Comparison of ENCODE assay signal across 9 cellular contexts in the genomic region with DNA sequence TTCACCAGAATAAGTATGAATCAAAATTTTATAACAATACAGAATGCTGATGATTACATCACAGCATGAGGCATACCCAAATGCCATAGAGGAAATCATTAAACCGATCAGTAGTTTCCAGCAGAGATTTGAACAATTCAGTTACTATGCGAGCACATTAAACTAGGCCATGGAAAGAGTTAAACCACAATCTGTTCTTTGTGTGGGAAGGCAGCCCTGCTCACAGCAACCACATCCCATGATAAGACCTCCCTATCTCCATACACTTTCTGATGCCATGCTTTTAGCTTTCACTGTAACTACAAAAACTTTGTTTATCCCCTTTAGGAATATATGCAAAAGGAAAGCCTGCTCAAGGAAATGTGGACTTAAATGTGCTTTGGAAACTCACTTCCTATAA. TPM values are rescaled to one million over a fixed set of nuclear protein-coding genes. Genes with fewer than 3 reads are reported as not detected.
A peak's percentile ranks its signal among the peaks of the same experiment; 100 is the strongest.
DNase-seq lines count a peak whose midpoint lies in the region; ATAC-seq lines count a peak whose summit lies in the region.
"Had no signal": no experiment of that assay in that cellular context is flagged by ENCODE, and none has a peak within 500 bp of the region (broad histone marks: within the 10 kb centered on the region; RNA-seq: fewer than 3 reads in every experiment).

No MANE protein-coding gene starts in this region.

- H3K27me3 Mint-ChIP-seq in activated T-helper 17 cell treated with anti-CD3 and anti-CD28 coated beads, Interleukin-2, amount 50 U/mL, for 72 hours, result peaks cover 54% of the 10 kb centered on the region
- H3K27me3 Mint-ChIP-seq in stimulated activated naive CD8-positive, alpha-beta T cell treated with anti-CD3 and anti-CD28 coated beads, Interleukin-15, amount 100 ng/mL, for 72 hours, result peaks cover 41% of the 10 kb centered on the region

- peaks cover 5% of the 10 kb centered on the region for H3K4me1 Mint-ChIP-seq in activated T-helper 17 cell treated with anti-CD3 and anti-CD28 coated beads, Interleukin-2, amount 50 U/mL, for 72 hours
- H3K4me1 Mint-ChIP-seq in stimulated activated naive CD8-positive, alpha-beta T cell treated with anti-CD3 and anti-CD28 coated beads, Interleukin-15, amount 100 ng/mL, for 72 hours, result peaks cover 15% of the 10 kb centered on the region

- no peaks in the 10 kb centered on the region for H3K9me3 Mint-ChIP-seq in activated T-helper 17 cell treated with anti-CD3 and anti-CD28 coated beads, Interleukin-2, amount 50 U/mL, for 72 hours
- no peaks in the 10 kb centered on the region for H3K9me3 Mint-ChIP-seq in stimulated activated naive CD8-positive, alpha-beta T cell treated with anti-CD3 and anti-CD28 coated beads, Interleukin-15, amount 100 ng/mL, for 72 hours

- no peak overlapping the region for H3K4me3 Mint-ChIP-seq in activated T-helper 17 cell treated with anti-CD3 and anti-CD28 coated beads, Interleukin-2, amount 50 U/mL, for 72 hours
- H3K4me3 Mint-ChIP-seq in stimulated activated naive CD8-positive, alpha-beta T cell treated with anti-CD3 and anti-CD28 coated beads, Interleukin-15, amount 100 ng/mL, for 72 hours, result no peak overlapping the region

- H3K36me3 Mint-ChIP-seq in activated T-helper 17 cell treated with anti-CD3 and anti-CD28 coated beads, Interleukin-2, amount 50 U/mL, for 72 hours (ENCODE audit: low read depth), result peaks cover 11% of the 10 kb centered on the region

- peak; percentile 39 for ATAC-seq in activated T-helper 17 cell treated with anti-CD3 and anti-CD28 coated beads, Interleukin-2, amount 50 U/mL, for 72 hours (replicated peaks)
- peak; percentile 43 for ATAC-seq in stimulated activated naive CD8-positive, alpha-beta T cell treated with anti-CD3 and anti-CD28 coated beads, Interleukin-15, amount 100 ng/mL, for 72 hours
- no peak for ATAC-seq in GM19351 (IDR thresholded peaks at IDR 0.05; ENCODE audit: unreplicated experiment)
- ATAC-seq in HG03196 (IDR thresholded peaks at IDR 0.05; ENCODE audit: unreplicated experiment), result no peak

- H3K27ac Mint-ChIP-seq in activated T-helper 17 cell treated with anti-CD3 and anti-CD28 coated beads, Interleukin-2, amount 50 U/mL, for 72 hours, result no peak overlapping the region
- no peak overlapping the region for H3K27ac Mint-ChIP-seq in stimulated activated naive CD8-positive, alpha-beta T cell treated with anti-CD3 and anti-CD28 coated beads, Interleukin-15, amount 100 ng/mL, for 72 hours

- DNase-seq in NCI-H1048 (lab: John Stamatoyannopoulos, UW) (peak; percentile 40), glomerular visceral epithelial cell (ENCODE audit: extremely low spot score) (peak; percentile 76)
- DNase-seq in stimulated activated naive CD8-positive, alpha-beta T cell treated with anti-CD3 and anti-CD28 coated beads, Interleukin-15, amount 100 ng/mL, for 72 hours, result no peak
- no peak for DNase-seq in central memory CD4-positive, alpha-beta T cell
- no peak for DNase-seq in stimulated activated CD4-positive, alpha-beta T cell treated with anti-CD3 and anti-CD28 coated beads, Interleukin-12 subunit alpha, Interleukin-12 subunit beta, amount 100 ng/mL, for 4 hours
- DNase-seq: NCI-H1092 treated with DMSO at 0.1 percent for 48 hours had no signal

RNA-seq across cellular contexts. Expression of a gene that starts 4.5 kb away (rescaled TPM):
- under 1 TPM in 1 of 2 donors, not detected in 1; 0.15 TPM for total RNA-seq in activated T-helper 17 cell treated with anti-CD3 and anti-CD28 coated beads, Interleukin-2, amount 50 U/mL, for 72 hours

Comparison
In these comparisons a context has a peak if more than half of its experiments do, and no peak if none do; other contexts are left out.
1. DNase-seq: peak in NCI-H1048 (single experiment) and glomerular visceral epithelial cell (single experiment); none in stimulated activated naive CD8-positive, alpha-beta T cell treated with anti-CD3 and anti-CD28 coated beads, Interleukin-15, amount 100 ng/mL, for 72 hours (0 of 2), central memory CD4-positive, alpha-beta T cell (single experiment) and stimulated activated CD4-positive, alpha-beta T cell treated with anti-CD3 and anti-CD28 coated beads, Interleukin-12 subunit alpha, Interleukin-12 subunit beta, amount 100 ng/mL, for 4 hours (single experiment).
2. ATAC-seq: peak in activated T-helper 17 cell treated with anti-CD3 and anti-CD28 coated beads, Interleukin-2, amount 50 U/mL, for 72 hours (single experiment) and stimulated activated naive CD8-positive, alpha-beta T cell treated with anti-CD3 and anti-CD28 coated beads, Interleukin-15, amount 100 ng/mL, for 72 hours (single experiment); none in GM19351 (single experiment) and HG03196 (single experiment).